In the genomic region with DNA sequence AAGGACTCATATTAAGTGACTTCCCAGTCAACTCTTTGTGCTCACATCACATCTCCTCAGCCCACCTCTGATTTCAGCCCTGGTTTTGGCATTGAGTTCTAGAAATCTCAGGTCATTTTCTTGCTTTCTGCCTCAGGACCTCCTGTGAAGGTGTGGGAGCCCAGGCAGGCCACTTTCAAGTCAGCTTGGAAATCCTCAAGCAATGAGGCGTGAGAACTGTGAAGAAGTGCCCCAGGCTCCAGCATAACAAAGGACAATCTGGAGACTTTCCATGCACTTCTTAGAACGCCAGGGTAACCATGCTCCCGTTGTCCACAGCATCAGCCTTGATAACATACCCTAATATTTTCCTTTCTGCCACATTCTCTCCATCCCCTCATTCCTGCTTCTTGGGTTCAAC, we compare ENCODE assay signal across 17 cellular contexts.
A peak's percentile ranks its signal among the peaks of the same experiment; 100 is the strongest.
DNase-seq lines count a peak whose midpoint lies in the region; ATAC-seq and TF ChIP-seq lines count a peak whose summit lies in the region.
"Had no signal": no experiment of that assay in that cellular context is flagged by ENCODE, and none has a peak within 500 bp of the region (broad histone marks: within the 10 kb centered on the region; RNA-seq: fewer than 3 reads in every experiment).

No MANE protein-coding gene starts in this region.

- H3K4me3 ChIP-seq in IMR-90 (ENCODE audit: insufficient read depth, low read depth, low read length) (no peak overlapping the region), uterus (no peak overlapping the region), upper lobe of left lung (no peak overlapping the region)
- H3K4me3 ChIP-seq: MG63 had no signal

- TF ChIP-seq RAD21 in IMR-90 (IDR thresholded peaks at IDR 0.05; ENCODE audit: low read length) = no peak

- peaks cover 41% of the 10 kb centered on the region for H3K4me1 Mint-ChIP-seq in activated T-helper 17 cell treated with anti-CD3 and anti-CD28 coated beads, Interleukin-2, amount 50 U/mL, for 72 hours
- peaks cover 56 to 76% (median 63%) of the 10 kb centered on the region in 3 donors for H3K4me1 Mint-ChIP-seq in naive B cell

- H3K27me3 ChIP-seq in IMR-90 (ENCODE audit: control insufficient read depth, insufficient read depth, low read length) (no peaks in the 10 kb centered on the region), uterus (no peaks in the 10 kb centered on the region), upper lobe of left lung (no peaks in the 10 kb centered on the region)
- H3K27me3 ChIP-seq: MG63 had no signal

- H3K9me3 ChIP-seq in IMR-90 (ENCODE audit: control insufficient read depth, insufficient read depth, low read length) (no peaks in the 10 kb centered on the region), uterus (no peaks in the 10 kb centered on the region), upper lobe of left lung (no peaks in the 10 kb centered on the region)
- H3K9me3 ChIP-seq: MG63, SK-N-SH had no signal

- no peak overlapping the region for H2AK9ac ChIP-seq in IMR-90 (replicated peaks; ENCODE audit: low read depth, low read length, poor library complexity)

- dilution Hi-C loops in IMR-90 (cut with HindIII; ENCODE audit: low sequenced_read_pairs, unreplicated experiment) = no loop called here

- TF ChIP-seq EP300 in upper lobe of left lung (IDR thresholded peaks at IDR 0.05) = no peak

- H2AFZ ChIP-seq in IMR-90 (replicated peaks; ENCODE audit: low read length, poor library complexity) = no peak overlapping the region

- DNase-seq in IMR-90 (no peak), naive B cell (no peak), uterus (no peak), upper lobe of left lung (no peak)
- no peak for DNase-seq in stimulated activated CD4-positive, alpha-beta T cell treated with anti-CD3 and anti-CD28 coated beads, Interleukin-2, amount 100 ng/mL, for 48 hours
- no peak for DNase-seq in activated CD4-positive, alpha-beta T cell treated with anti-CD3 and anti-CD28 coated beads, Interleukin-2, amount 50 U/mL, for 4 hours
- DNase-seq: DND-41, KG1, MG63, NCI-H1092 treated with DMSO at 0.1 percent for 48 hours, NCI-H187 treated with DMSO at 0.1 percent for 48 hours, NCI-H446 treated with DMSO at 0.1 percent for 48 hours, NCI-H748 treated with DMSO at 0.1 percent for 48 hours, Right ventricle myocardium superior, SK-N-SH had no signal

- H2BK120ac ChIP-seq in IMR-90 (ENCODE audit: low read depth, low read length) = no peak overlapping the region

- intact Hi-C loops in IMR-90 (cut with micrococcal nuclease) = no loop called here
- intact Hi-C loops in uterus (cut with DNase I; ENCODE audit: low total_unique reads) = no loop called here

- H3K79me1 ChIP-seq in IMR-90 (ENCODE audit: low read depth in 1 of 2, low read length in 2 of 2) = no peaks in the 10 kb centered on the region

- H2BK5ac ChIP-seq in IMR-90 (ENCODE audit: low read depth, low read length, poor library complexity, severe bottlenecking) = no peak overlapping the region

- 84% methylated on average over 3 of the region's 3 CpGs; no CpG with 5 or more reads in 1 of the 2 experiments for WGBS in IMR-90 (ENCODE audit: extremely low coverage in 2 of 2, insufficient read length in 1 of 2), 2 experiments
- WGBS in upper lobe of left lung, 2 donors = 91 to 92% methylated on average over 3 of the region's 3 CpGs

- no peak overlapping the region for H2BK15ac ChIP-seq in IMR-90 (ENCODE audit: low read depth, low read length)

- TF ChIP-seq CTCF in IMR-90 (conservative IDR thresholded peaks at IDR 0.05; ENCODE audit: low read depth, low read length) (no peak), uterus (IDR thresholded peaks at IDR 0.05) (no peak), upper lobe of left lung (IDR thresholded peaks at IDR 0.05) (no peak)

- H3K27me3 Mint-ChIP-seq in activated T-helper 17 cell treated with anti-CD3 and anti-CD28 coated beads, Interleukin-2, amount 50 U/mL, for 72 hours = no peaks in the 10 kb centered on the region
- H3K27me3 Mint-ChIP-seq in naive B cell = no peaks in the 10 kb centered on the region

- no TSS peak for BruUV-seq in IMR-90 (replicated peaks; lab: Mats Ljungman, UMichigan)

- H3K14ac ChIP-seq in IMR-90 (replicated peaks; ENCODE audit: low read depth, low read length) = no peak overlapping the region

- ATAC-seq in IMR-90 (ENCODE audit: low read depth) (no peak), naive B cell (ENCODE audit: low read depth in 2 of 2) (no peak), upper lobe of left lung (ENCODE audit: low FRiP score in 2 of 2) (no peak)
- ATAC-seq in activated T-helper 17 cell treated with anti-CD3 and anti-CD28 coated beads, Interleukin-2, amount 50 U/mL, for 72 hours (replicated peaks) = no peak

- H3K4me2 ChIP-seq in IMR-90 (ENCODE audit: low read depth, low read length) = no peak overlapping the region
- H3K4me2 ChIP-seq: SK-N-SH had no signal

- no peak overlapping the region for H4K91ac ChIP-seq in IMR-90 (ENCODE audit: insufficient read depth, low read depth, low read length)

- in situ Hi-C loops in IMR-90 (cut with MboI; ENCODE audit: low sequenced_read_pairs) = no loop called here

- no peaks in the 10 kb centered on the region for H3K36me3 Mint-ChIP-seq in activated T-helper 17 cell treated with anti-CD3 and anti-CD28 coated beads, Interleukin-2, amount 50 U/mL, for 72 hours (ENCODE audit: low read depth)
- no peaks in the 10 kb centered on the region for H3K36me3 Mint-ChIP-seq in naive B cell

- POLR2A ChIA-PET in IMR-90 (lab: Charles Lee; ENCODE audit: unreplicated experiment) = no interaction called here

- H3K36me3 ChIP-seq in IMR-90 (ENCODE audit: control insufficient read depth, insufficient read depth, low read length) = no peaks in the 10 kb centered on the region
- H3K36me3 ChIP-seq in uterus = no peaks in the 10 kb centered on the region
- H3K36me3 ChIP-seq in upper lobe of left lung = no peaks in the 10 kb centered on the region
- H3K36me3 ChIP-seq: MG63 had no signal

- no peak overlapping the region for H3K9ac ChIP-seq in IMR-90 (ENCODE audit: low read depth, low read length)
- H3K9ac ChIP-seq: SK-N-SH had no signal

- H3K4ac ChIP-seq in IMR-90 (ENCODE audit: low read depth, low read length) = no peak overlapping the region

- no peak overlapping the region for H4K5ac ChIP-seq in IMR-90 (ENCODE audit: low read depth, low read length)

- H3K4me3 Mint-ChIP-seq in activated T-helper 17 cell treated with anti-CD3 and anti-CD28 coated beads, Interleukin-2, amount 50 U/mL, for 72 hours = peak overlapping the region; percentile 4
- peak overlapping the region in 5 of 8 donors; percentile 10 to 77 (median 47) for H3K4me3 Mint-ChIP-seq in naive B cell

- H3K4me1 ChIP-seq in IMR-90 (ENCODE audit: control insufficient read depth, insufficient read depth, low read length) = peaks cover 7% of the 10 kb centered on the region; the same call in 1 of the 2 replicates
- no peaks in the 10 kb centered on the region for H3K4me1 ChIP-seq in uterus
- peaks cover 0 to 3% (median 0%) of the 10 kb centered on the region in 4 donors for H3K4me1 ChIP-seq in upper lobe of left lung

- no peak overlapping the region for H3K18ac ChIP-seq in IMR-90 (ENCODE audit: low read depth, low read length)

- no peak for TF ChIP-seq POLR2A in IMR-90 (IDR thresholded peaks at IDR 0.05; ENCODE audit: low read depth, low read length)
- TF ChIP-seq POLR2A in uterus (IDR thresholded peaks at IDR 0.05) = no peak
- no peak for TF ChIP-seq POLR2A in upper lobe of left lung (IDR thresholded peaks at IDR 0.05)

- no peak overlapping the region for H4K8ac ChIP-seq in IMR-90 (ENCODE audit: low read depth in 2 of 2, low read length in 2 of 2)

- H3K9me3 Mint-ChIP-seq in activated T-helper 17 cell treated with anti-CD3 and anti-CD28 coated beads, Interleukin-2, amount 50 U/mL, for 72 hours = peaks cover 4% of the 10 kb centered on the region
- peaks cover 0 to 5% (median 1%) of the 10 kb centered on the region in 7 donors for H3K9me3 Mint-ChIP-seq in naive B cell

- CTCF ChIA-PET in IMR-90 (lab: Yijun Ruan, JAX) = no interaction called here

- H3K27ac Mint-ChIP-seq in activated T-helper 17 cell treated with anti-CD3 and anti-CD28 coated beads, Interleukin-2, amount 50 U/mL, for 72 hours = no peak overlapping the region
- H3K27ac Mint-ChIP-seq in naive B cell = peak overlapping the region; percentile 31 to 99 (median 85)

- H3K9me1 ChIP-seq in IMR-90 (ENCODE audit: insufficient read depth, low read length) = peaks cover 6% of the 10 kb centered on the region

- no peak overlapping the region for H3K23ac ChIP-seq in IMR-90 (ENCODE audit: low read depth, low read length)

- H2BK20ac ChIP-seq in IMR-90 (ENCODE audit: low read depth, low read length) = peak overlapping the region; percentile 3; the same call in 1 of the 2 replicates

- H3K27ac ChIP-seq in IMR-90 (ENCODE audit: insufficient read depth, low read length) = no peak overlapping the region
- no peak overlapping the region for H3K27ac ChIP-seq in uterus
- no peak overlapping the region for H3K27ac ChIP-seq in upper lobe of left lung
- H3K27ac ChIP-seq: C4-2B had no signal

- H2AK5ac ChIP-seq in IMR-90 (ENCODE audit: low read depth, low read length) = no peak overlapping the region

- H3K56ac ChIP-seq in IMR-90 (ENCODE audit: extremely low read depth, insufficient read depth, low read length) = no peak overlapping the region

- no peaks in the 10 kb centered on the region for H4K20me1 ChIP-seq in IMR-90 (ENCODE audit: insufficient read depth, low read length)

TF ChIP-seq in IMR-90, 13 proteins besides CTCF, POLR2A, EP300 and RAD21 (continues in another document):
- TF ChIP-seq USF2 (IDR thresholded peaks at IDR 0.05; ENCODE audit: low read depth, low read length) (no peak), BHLHE40 (IDR thresholded peaks at IDR 0.05; ENCODE audit: low read depth, low read length) (no peak), MAZ (IDR thresholded peaks at IDR 0.05; ENCODE audit: borderline replicate concordance, low read depth, low read length) (no peak), RFX5 (IDR thresholded peaks at IDR 0.05; ENCODE audit: low read depth, low read length) (no peak), SMC3 (IDR thresholded peaks at IDR 0.05; ENCODE audit: low read depth, low read length) (no peak), CHD1 (IDR thresholded peaks at IDR 0.05; ENCODE audit: low read depth, low read length) (no peak), NFE2L2 (IDR thresholded peaks at IDR 0.05; ENCODE audit: low read depth, low read length) (no peak), MAFK (IDR thresholded peaks at IDR 0.05; ENCODE audit: low read depth, low read length) (no peak), RCOR1 (IDR thresholded peaks at IDR 0.05; ENCODE audit: insufficient replicate concordance, low read length) (no peak), MXI1 (IDR thresholded peaks at IDR 0.05; ENCODE audit: borderline replicate concordance, low read depth, low read length) (no peak)
